ENCODE assay signal across 9 cellular contexts in genomic region chr19:40143612-40144011, GRCh38. TPM values are rescaled to one million over a fixed set of nuclear protein-coding genes. Genes with fewer than 3 reads are reported as not detected.
A peak's percentile ranks its signal among the peaks of the same experiment; 100 is the strongest.
DNase-seq lines count a peak whose midpoint lies in the region; ATAC-seq and TF ChIP-seq lines count a peak whose summit lies in the region.
"Had no signal": no experiment of that assay in that cellular context is flagged by ENCODE, and none has a peak within 500 bp of the region (broad histone marks: within the 10 kb centered on the region; RNA-seq: fewer than 3 reads in every experiment).

No MANE protein-coding gene starts in this region.

- no peaks in the 10 kb centered on the region for H3K9me3 ChIP-seq in hepatocyte (ENCODE audit: low read depth)

- H3K4me3 ChIP-seq in hepatocyte = no peak overlapping the region
- H3K4me3 ChIP-seq: cardiac muscle cell had no signal

- WGBS in hepatocyte (ENCODE audit: low lambda C conversion rate, missing lambda C conversion rate) = 75% methylated on average over 5 of the region's 5 CpGs

- DNase-seq in activated CD4-positive, alpha-beta T cell treated with anti-CD3 and anti-CD28 coated beads, Interleukin-2, amount 50 U/mL, for 48 hours = peak; percentile 29 to 35
- no peak for DNase-seq in natural killer cell treated with Interleukin-12 subunit alpha and Interleukin-12 subunit beta and Interleukin-15 and Interleukin-18, amount 100 ng/mL, for 72 hours (ENCODE audit: low spot score)
- DNase-seq in hepatocyte (ENCODE audit: low spot score) = no peak
- DNase-seq in NCI-H526 (lab: John Stamatoyannopoulos, UW) = no peak
- DNase-seq in activated effector memory CD4-positive, alpha-beta T cell treated with Interleukin-2 at 50 U/mL for 16 hours = no peak

- TF ChIP-seq POLR2A in GM18505 (IDR thresholded peaks at IDR 0.05; ENCODE audit: borderline replicate concordance, extremely low read depth, insufficient read depth, insufficient read length) = no peak

- H3K4me3 Mint-ChIP-seq in natural killer cell treated with Interleukin-12 subunit alpha and Interleukin-12 subunit beta and Interleukin-15 and Interleukin-18, amount 100 ng/mL, for 72 hours = peak overlapping the region; percentile 75

- H3K27me3 ChIP-seq in hepatocyte = no peaks in the 10 kb centered on the region
- H3K27me3 ChIP-seq: cardiac muscle cell had no signal

- H3K79me2 ChIP-seq in hepatocyte = no peaks in the 10 kb centered on the region

- H3K36me3 Mint-ChIP-seq in natural killer cell treated with Interleukin-12 subunit alpha and Interleukin-12 subunit beta and Interleukin-15 and Interleukin-18, amount 100 ng/mL, for 72 hours = no peaks in the 10 kb centered on the region

- H3K4me1 Mint-ChIP-seq in natural killer cell treated with Interleukin-12 subunit alpha and Interleukin-12 subunit beta and Interleukin-15 and Interleukin-18, amount 100 ng/mL, for 72 hours (ENCODE audit: low read depth in 2 of 2) = peaks cover 39 to 55% of the 10 kb centered on the region in 2 donors

- H3K36me3 ChIP-seq in hepatocyte (replicated peaks; ENCODE audit: insufficient read depth, low read depth) = no peaks in the 10 kb centered on the region
- H3K36me3 ChIP-seq: cardiac muscle cell had no signal

- no peak for TF ChIP-seq CTCF in hepatocyte (IDR thresholded peaks at IDR 0.05; ENCODE audit: poor library complexity)

- H3K27ac Mint-ChIP-seq in natural killer cell treated with Interleukin-12 subunit alpha and Interleukin-12 subunit beta and Interleukin-15 and Interleukin-18, amount 100 ng/mL, for 72 hours = peak overlapping the region; percentile 92 to 94

- H2AFZ ChIP-seq in hepatocyte = no peak overlapping the region

- H4K20me1 ChIP-seq in hepatocyte (ENCODE audit: insufficient read depth, poor library complexity, severe bottlenecking) = no peaks in the 10 kb centered on the region

- ATAC-seq in GM18505 (IDR thresholded peaks at IDR 0.05; ENCODE audit: unreplicated experiment) (peak; percentile 58), HG03439 (IDR thresholded peaks at IDR 0.05; ENCODE audit: unreplicated experiment) (peak; percentile 55), GM19463 (IDR thresholded peaks at IDR 0.05; ENCODE audit: unreplicated experiment) (no peak)
- ATAC-seq in natural killer cell treated with Interleukin-12 subunit alpha and Interleukin-12 subunit beta and Interleukin-15 and Interleukin-18, amount 100 ng/mL, for 72 hours = peak; percentile 79 to 81

- no peaks in the 10 kb centered on the region for H3K4me1 ChIP-seq in hepatocyte (ENCODE audit: insufficient read depth)

- H3K27ac ChIP-seq in hepatocyte = no peak overlapping the region
- H3K27ac ChIP-seq: cardiac muscle cell had no signal

- H3K27me3 Mint-ChIP-seq in natural killer cell treated with Interleukin-12 subunit alpha and Interleukin-12 subunit beta and Interleukin-15 and Interleukin-18, amount 100 ng/mL, for 72 hours = no peaks in the 10 kb centered on the region

- peaks cover 2% of the 10 kb centered on the region for H3K9me3 Mint-ChIP-seq in natural killer cell treated with Interleukin-12 subunit alpha and Interleukin-12 subunit beta and Interleukin-15 and Interleukin-18, amount 100 ng/mL, for 72 hours

- no peak overlapping the region for H3K4me2 ChIP-seq in hepatocyte

- no peaks in the 10 kb centered on the region for H3K9me2 ChIP-seq in hepatocyte (replicated peaks; ENCODE audit: insufficient read depth)

RNA-seq across cellular contexts. Expression of gene MAP3K10, which starts 47.6 kb away (rescaled TPM):
- total RNA-seq in natural killer cell treated with Interleukin-12 subunit alpha and Interleukin-12 subunit beta and Interleukin-15 and Interleukin-18, amount 100 ng/mL, for 72 hours = 10 to 100 TPM; 13.2 to 28.4 TPM
- total RNA-seq in hepatocyte = 6.1 and 9.5 TPM in 2 replicates
- 9.1 and 10.3 TPM in 2 replicates for polyA plus RNA-seq in hepatocyte

RNA-seq across cellular contexts. Expression of gene ZNF780A, which starts 52.9 kb away (rescaled TPM):
- 10 to 100 TPM; 24.2 to 26.3 TPM for total RNA-seq in natural killer cell treated with Interleukin-12 subunit alpha and Interleukin-12 subunit beta and Interleukin-15 and Interleukin-18, amount 100 ng/mL, for 72 hours
- 7.3 and 14.9 TPM in 2 replicates for total RNA-seq in hepatocyte
- 4.4 and 6.0 TPM in 2 replicates for polyA plus RNA-seq in hepatocyte

Comparison
In these comparisons a context has a peak if more than half of its experiments do, and no peak if none do; other contexts are left out.
1. DNase-seq: peak in activated CD4-positive, alpha-beta T cell treated with anti-CD3 and anti-CD28 coated beads, Interleukin-2, amount 50 U/mL, for 48 hours (2 of 2); none in natural killer cell treated with Interleukin-12 subunit alpha and Interleukin-12 subunit beta and Interleukin-15 and Interleukin-18, amount 100 ng/mL, for 72 hours (single experiment), hepatocyte (single experiment), NCI-H526 (0 of 2) and activated effector memory CD4-positive, alpha-beta T cell treated with Interleukin-2 at 50 U/mL for 16 hours (single experiment).